7 cellular contexts compared by ENCODE assay signal in the genomic region with DNA sequence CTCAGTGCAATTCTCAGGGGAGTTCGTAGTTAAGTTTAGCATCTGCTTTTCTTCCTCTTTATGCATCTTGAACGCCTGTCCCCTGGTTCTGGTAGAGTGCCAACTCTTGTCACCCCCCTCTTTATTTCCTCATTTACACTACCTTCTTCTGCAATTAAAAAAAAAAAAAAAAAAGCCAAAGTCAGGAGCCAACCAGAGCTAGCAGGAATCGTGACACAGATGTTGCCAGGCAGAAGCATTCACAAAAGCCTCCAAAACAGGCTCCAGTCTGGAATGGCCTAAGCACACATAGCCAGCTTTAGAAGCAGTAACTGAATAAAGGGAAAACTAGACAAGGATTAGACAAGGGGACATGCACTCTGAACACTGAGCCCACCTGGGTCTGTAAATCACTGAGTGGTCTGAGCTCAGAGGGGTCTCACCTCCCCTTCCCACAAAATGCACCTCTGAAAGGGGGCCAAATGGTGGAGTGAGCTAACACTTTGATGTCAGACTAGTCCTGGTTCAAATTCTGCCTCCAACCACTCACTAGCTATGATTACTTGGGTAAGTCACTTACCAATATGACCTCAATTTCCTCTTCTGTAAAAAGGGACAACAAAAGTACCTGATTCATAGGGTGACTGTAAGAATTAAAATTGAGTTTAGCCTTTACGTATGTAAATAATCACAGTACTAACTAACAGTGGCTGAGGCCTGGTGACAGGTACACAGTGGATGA. TPM values are rescaled to one million over a fixed set of nuclear protein-coding genes. Genes with fewer than 3 reads are reported as not detected.
DNase-seq lines count a peak whose midpoint lies in the region; ATAC-seq, FAIRE-seq and TF ChIP-seq lines count a peak whose summit lies in the region.

No MANE protein-coding gene starts in this region.

- H3K4me3 ChIP-seq in cardiac fibroblast (replicated peaks in 1 of 2; ENCODE audit: low read depth in 2 of 2, low read length in 2 of 2) = no peak overlapping the region

- no peak for TF ChIP-seq CTCF in cardiac fibroblast (IDR thresholded peaks at IDR 0.05; ENCODE audit: low read depth, low read length)

- TF ChIP-seq POLR2A in GM12891 (IDR thresholded peaks at IDR 0.05; ENCODE audit: low read depth, low read length) = peak; percentile 95

- no peak for ATAC-seq in HG03108 (IDR thresholded peaks at IDR 0.05; ENCODE audit: unreplicated experiment)

- FAIRE-seq in GM12891 (lab: Jason Lieb, UNC) (no peak), islet of Langerhans (lab: Jason Lieb, UNC) (peak; percentile 89)

- DNase-seq in GM12891 (ENCODE audit: insufficient read length, low spot score) = no peak
- peak; percentile 26 for DNase-seq in NCI-H1105 (lab: John Stamatoyannopoulos, UW)
- peak in 4 of 5 donors; percentile 30 to 78 (median 44) for DNase-seq in T-helper 1 cell
- DNase-seq in cardiac fibroblast (ENCODE audit: low read depth in 2 of 2) = peak; percentile 77 to 82
- peak; percentile 25 for DNase-seq in stimulated activated CD4-positive, alpha-beta T cell treated with anti-CD3 and anti-CD28 coated beads, Interleukin-1b, Interleukin-23, amount 100 ng/mL, for 48 hours

TF ChIP-seq in GM12891, 5 proteins besides CTCF, POLR2A, EP300 and RAD21:
- TF ChIP-seq POU2F2 (IDR thresholded peaks at IDR 0.05; ENCODE audit: low read depth, low read length) (peak; percentile 94), TAF1 (IDR thresholded peaks at IDR 0.05; ENCODE audit: low read depth, low read length) (no peak; the same call in 1 of the 2 replicates), PAX5 (IDR thresholded peaks at IDR 0.05; ENCODE audit: insufficient read depth, low read length, severe bottlenecking) (peak; percentile 18), POLR2AphosphoS5 (IDR thresholded peaks at IDR 0.05; ENCODE audit: low read depth, low read length) (peak; percentile 93)

RNA-seq across cellular contexts. Expression of a gene that starts 2.0 kb away (rescaled TPM):
- 7,750 TPM for polyA plus RNA-seq in GM12891 (2012; ENCODE audit: low read depth, missing spikeins)

RNA-seq across cellular contexts. Expression of a gene that starts 38.9 kb away (rescaled TPM):
- 5,398 TPM for polyA plus RNA-seq in GM12891 (2012; ENCODE audit: low read depth, missing spikeins)

RNA-seq across cellular contexts. Expression of a gene that starts 53.2 kb away (rescaled TPM):
- 22.5 TPM for polyA plus RNA-seq in GM12891 (2012; ENCODE audit: low read depth, missing spikeins)
